8 cellular contexts compared by ENCODE assay signal in genomic region chr12:40691913-40692616, GRCh38. TPM values are rescaled to one million over a fixed set of nuclear protein-coding genes. Genes with fewer than 3 reads are reported as not detected.
DNase-seq lines count a peak whose midpoint lies in the region; ATAC-seq, FAIRE-seq and TF ChIP-seq lines count a peak whose summit lies in the region.

Gene CNTN1, plus strand, starts transcription at chr12:40692439.

- TF ChIP-seq RAD21 in SK-N-SH (IDR thresholded peaks at IDR 0.05; ENCODE audit: low read length) = no peak

- H3K79me2 ChIP-seq in SK-N-SH (ENCODE audit: insufficient read depth) = no peaks in the 10 kb centered on the region

- TF ChIP-seq EP300 in SK-N-SH (IDR thresholded peaks at IDR 0.05; ENCODE audit: borderline replicate concordance in 1 of 2, low read depth in 1 of 2, low read length in 1 of 2) = no peak

- 8% methylated on average over 13 of the region's 22 CpGs for WGBS in SK-N-SH (ENCODE audit: low lambda C conversion rate)

- H2AFZ ChIP-seq in SK-N-SH (ENCODE audit: low read depth) = peak within 1 kb of the TSS; percentile 68

- CTCF ChIA-PET in SK-N-SH (lab: Yijun Ruan, JAX) = interaction anchor here (1.3 to 2.6 kb wide), 2 partner anchors 41 to 71 kb away, joined by 3 to 8 read pairs; no protein-coding TSS in a partner anchor

- H3K9ac ChIP-seq in SK-N-SH = no peak within 1 kb of the TSS

- no peak for TF ChIP-seq CTCF in SK-N-SH (IDR thresholded peaks at IDR 0.05)

- peak; percentile 28 for DNase-seq in GM12891 (ENCODE audit: insufficient read length, low spot score)
- peak; percentile 97 for DNase-seq in SK-N-SH
- DNase-seq in foreskin melanocyte = peak; percentile 74
- peak; percentile 9 for DNase-seq in non-pigmented ciliary epithelial cell (ENCODE audit: low read depth)
- DNase-seq in stimulated activated CD4-positive, alpha-beta T cell treated with anti-CD3 and anti-CD28 coated beads, Interleukin-2, amount 100 ng/mL, for 48 hours = no peak
- no peak for DNase-seq in CD1c-positive myeloid dendritic cell (ENCODE audit: extremely low spot score)
- DNase-seq in GDM1 (lab: John Stamatoyannopoulos, UW) = no peak

- no peaks in the 10 kb centered on the region; the same call in 1 of the 2 replicates for H3K27me3 ChIP-seq in SK-N-SH (ENCODE audit: insufficient read depth)

- H3K36me3 ChIP-seq in SK-N-SH (replicated peaks in 1 of 2; ENCODE audit: control insufficient read depth in 1 of 2, insufficient read depth in 2 of 2, low read length in 1 of 2) = no peaks in the 10 kb centered on the region

- ATAC-seq in HG03159 (IDR thresholded peaks at IDR 0.05; ENCODE audit: unreplicated experiment) = peak; percentile 80

- POLR2A ChIA-PET in SK-N-SH (lab: Yijun Ruan, JAX) = interaction anchor here (1.2 kb wide), 1 partner anchor 43 kb away, joined by 3 read pairs; no protein-coding TSS in a partner anchor

- H3F3A ChIP-seq in SK-N-SH (replicated peaks; ENCODE audit: insufficient read depth) = no peaks in the 10 kb centered on the region

- H3K4me1 ChIP-seq in SK-N-SH (ENCODE audit: control insufficient read depth in 1 of 2, insufficient read depth in 2 of 2, low read depth in 1 of 2, low read length in 1 of 2) = peaks cover 0 to 6% of the 10 kb centered on the region in 2 experiments; a peak in 2 of 4 replicates

- no peak for TF ChIP-seq POLR2A in GM12891 (IDR thresholded peaks at IDR 0.05; ENCODE audit: low read depth, low read length)

- H3K27ac ChIP-seq in SK-N-SH (ENCODE audit: low read depth in 2 of 2, low read length in 1 of 2) = peak within 1 kb of the TSS in 1 of 2 experiments; percentile 34; a peak in 2 of 4 replicates

- FAIRE-seq in GM12891 (lab: Jason Lieb, UNC) = no peak

- no peaks in the 10 kb centered on the region for H3K9me2 ChIP-seq in SK-N-SH

- H4K20me1 ChIP-seq in SK-N-SH (ENCODE audit: insufficient read depth) = no peaks in the 10 kb centered on the region

- no peaks in the 10 kb centered on the region for H3K9me3 ChIP-seq in SK-N-SH

- peak within 1 kb of the TSS; percentile 83 for H3K4me2 ChIP-seq in SK-N-SH

- peak within 1 kb of the TSS; percentile 57 for H3K4me3 ChIP-seq in SK-N-SH (ENCODE audit: low read depth in 2 of 2, low read length in 1 of 2)

TF ChIP-seq in GM12891, 5 proteins besides CTCF, POLR2A, EP300 and RAD21:
- TF ChIP-seq SPI1 (IDR thresholded peaks at IDR 0.05; ENCODE audit: low read depth, low read length) (no peak), POU2F2 (IDR thresholded peaks at IDR 0.05; ENCODE audit: low read depth, low read length) (no peak), PAX5 (IDR thresholded peaks at IDR 0.05; ENCODE audit: insufficient read depth, low read length, severe bottlenecking) (no peak), TAF1 (IDR thresholded peaks at IDR 0.05; ENCODE audit: low read depth, low read length) (no peak), POLR2AphosphoS5 (IDR thresholded peaks at IDR 0.05; ENCODE audit: low read depth, low read length) (no peak)

TF ChIP-seq in SK-N-SH, 30 proteins besides CTCF, POLR2A, EP300 and RAD21:
- TF ChIP-seq IRF3 (IDR thresholded peaks at IDR 0.05; ENCODE audit: low read depth, low read length) (peak; percentile 39; the same call in 1 of the 2 replicates), MXI1 (IDR thresholded peaks at IDR 0.05; ENCODE audit: low read depth, low read length) (peak; percentile 53; the same call in 1 of the 2 replicates), YY1 (IDR thresholded peaks at IDR 0.05; ENCODE audit: low read depth) (no peak), FOXM1 (IDR thresholded peaks at IDR 0.05; ENCODE audit: low read depth) (no peak), PBX3 (IDR thresholded peaks at IDR 0.05) (peak; percentile 97)

RNA-seq across cellular contexts. Expression of gene CNTN1, which starts in this region (rescaled TPM):
- 0.04 TPM for polyA plus RNA-seq in GM12891 (2012; ENCODE audit: low read depth, missing spikeins)
- polyA plus RNA-seq in SK-N-SH (2012; rRNA removed) = 0.13 and 0.96 TPM in 2 replicates
- polyA plus RNA-seq in SK-N-SH (2012; cell fraction: cytosol; rRNA removed) = 0.99 and 1.4 TPM in 2 replicates
- polyA plus RNA-seq in SK-N-SH (2012; cell fraction: nucleus; rRNA removed) = 0.12 and 0.31 TPM in 2 replicates

Comparison
In these comparisons a context has a peak if more than half of its experiments do, and no peak if none do; other contexts are left out.
1. DNase-seq: peak in GM12891 (single experiment), SK-N-SH (single experiment), foreskin melanocyte (single experiment) and non-pigmented ciliary epithelial cell (single experiment); none in stimulated activated CD4-positive, alpha-beta T cell treated with anti-CD3 and anti-CD28 coated beads, Interleukin-2, amount 100 ng/mL, for 48 hours (0 of 2), CD1c-positive myeloid dendritic cell (single experiment) and GDM1 (single experiment).